ENCODE assay signal across 1 cellular context in the genomic region with DNA sequence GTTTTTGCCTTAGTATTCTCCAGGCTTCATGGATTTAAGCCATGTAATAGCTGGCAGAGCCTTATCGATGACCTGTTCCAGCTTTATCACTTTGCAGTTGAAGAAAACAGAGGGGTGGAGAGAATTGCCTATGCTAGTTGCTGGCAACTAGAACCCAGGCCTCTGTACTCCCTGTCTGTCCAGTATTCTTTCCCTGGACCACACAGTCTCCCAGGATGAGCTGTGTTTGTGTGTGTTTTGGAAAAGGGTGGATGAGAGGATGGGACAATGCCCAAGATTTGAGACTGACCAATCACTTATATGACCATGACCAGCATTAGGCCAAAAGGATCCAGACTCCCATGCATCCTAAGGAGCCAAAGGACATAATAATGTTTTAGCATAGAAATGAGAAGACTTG.
TF ChIP-seq lines count a peak whose summit lies in the region.

No MANE protein-coding gene starts in this region.

TF ChIP-seq in H1, 55 proteins besides CTCF, POLR2A, EP300 and RAD21 (continued from another document):
- TF ChIP-seq, protein P1, sequence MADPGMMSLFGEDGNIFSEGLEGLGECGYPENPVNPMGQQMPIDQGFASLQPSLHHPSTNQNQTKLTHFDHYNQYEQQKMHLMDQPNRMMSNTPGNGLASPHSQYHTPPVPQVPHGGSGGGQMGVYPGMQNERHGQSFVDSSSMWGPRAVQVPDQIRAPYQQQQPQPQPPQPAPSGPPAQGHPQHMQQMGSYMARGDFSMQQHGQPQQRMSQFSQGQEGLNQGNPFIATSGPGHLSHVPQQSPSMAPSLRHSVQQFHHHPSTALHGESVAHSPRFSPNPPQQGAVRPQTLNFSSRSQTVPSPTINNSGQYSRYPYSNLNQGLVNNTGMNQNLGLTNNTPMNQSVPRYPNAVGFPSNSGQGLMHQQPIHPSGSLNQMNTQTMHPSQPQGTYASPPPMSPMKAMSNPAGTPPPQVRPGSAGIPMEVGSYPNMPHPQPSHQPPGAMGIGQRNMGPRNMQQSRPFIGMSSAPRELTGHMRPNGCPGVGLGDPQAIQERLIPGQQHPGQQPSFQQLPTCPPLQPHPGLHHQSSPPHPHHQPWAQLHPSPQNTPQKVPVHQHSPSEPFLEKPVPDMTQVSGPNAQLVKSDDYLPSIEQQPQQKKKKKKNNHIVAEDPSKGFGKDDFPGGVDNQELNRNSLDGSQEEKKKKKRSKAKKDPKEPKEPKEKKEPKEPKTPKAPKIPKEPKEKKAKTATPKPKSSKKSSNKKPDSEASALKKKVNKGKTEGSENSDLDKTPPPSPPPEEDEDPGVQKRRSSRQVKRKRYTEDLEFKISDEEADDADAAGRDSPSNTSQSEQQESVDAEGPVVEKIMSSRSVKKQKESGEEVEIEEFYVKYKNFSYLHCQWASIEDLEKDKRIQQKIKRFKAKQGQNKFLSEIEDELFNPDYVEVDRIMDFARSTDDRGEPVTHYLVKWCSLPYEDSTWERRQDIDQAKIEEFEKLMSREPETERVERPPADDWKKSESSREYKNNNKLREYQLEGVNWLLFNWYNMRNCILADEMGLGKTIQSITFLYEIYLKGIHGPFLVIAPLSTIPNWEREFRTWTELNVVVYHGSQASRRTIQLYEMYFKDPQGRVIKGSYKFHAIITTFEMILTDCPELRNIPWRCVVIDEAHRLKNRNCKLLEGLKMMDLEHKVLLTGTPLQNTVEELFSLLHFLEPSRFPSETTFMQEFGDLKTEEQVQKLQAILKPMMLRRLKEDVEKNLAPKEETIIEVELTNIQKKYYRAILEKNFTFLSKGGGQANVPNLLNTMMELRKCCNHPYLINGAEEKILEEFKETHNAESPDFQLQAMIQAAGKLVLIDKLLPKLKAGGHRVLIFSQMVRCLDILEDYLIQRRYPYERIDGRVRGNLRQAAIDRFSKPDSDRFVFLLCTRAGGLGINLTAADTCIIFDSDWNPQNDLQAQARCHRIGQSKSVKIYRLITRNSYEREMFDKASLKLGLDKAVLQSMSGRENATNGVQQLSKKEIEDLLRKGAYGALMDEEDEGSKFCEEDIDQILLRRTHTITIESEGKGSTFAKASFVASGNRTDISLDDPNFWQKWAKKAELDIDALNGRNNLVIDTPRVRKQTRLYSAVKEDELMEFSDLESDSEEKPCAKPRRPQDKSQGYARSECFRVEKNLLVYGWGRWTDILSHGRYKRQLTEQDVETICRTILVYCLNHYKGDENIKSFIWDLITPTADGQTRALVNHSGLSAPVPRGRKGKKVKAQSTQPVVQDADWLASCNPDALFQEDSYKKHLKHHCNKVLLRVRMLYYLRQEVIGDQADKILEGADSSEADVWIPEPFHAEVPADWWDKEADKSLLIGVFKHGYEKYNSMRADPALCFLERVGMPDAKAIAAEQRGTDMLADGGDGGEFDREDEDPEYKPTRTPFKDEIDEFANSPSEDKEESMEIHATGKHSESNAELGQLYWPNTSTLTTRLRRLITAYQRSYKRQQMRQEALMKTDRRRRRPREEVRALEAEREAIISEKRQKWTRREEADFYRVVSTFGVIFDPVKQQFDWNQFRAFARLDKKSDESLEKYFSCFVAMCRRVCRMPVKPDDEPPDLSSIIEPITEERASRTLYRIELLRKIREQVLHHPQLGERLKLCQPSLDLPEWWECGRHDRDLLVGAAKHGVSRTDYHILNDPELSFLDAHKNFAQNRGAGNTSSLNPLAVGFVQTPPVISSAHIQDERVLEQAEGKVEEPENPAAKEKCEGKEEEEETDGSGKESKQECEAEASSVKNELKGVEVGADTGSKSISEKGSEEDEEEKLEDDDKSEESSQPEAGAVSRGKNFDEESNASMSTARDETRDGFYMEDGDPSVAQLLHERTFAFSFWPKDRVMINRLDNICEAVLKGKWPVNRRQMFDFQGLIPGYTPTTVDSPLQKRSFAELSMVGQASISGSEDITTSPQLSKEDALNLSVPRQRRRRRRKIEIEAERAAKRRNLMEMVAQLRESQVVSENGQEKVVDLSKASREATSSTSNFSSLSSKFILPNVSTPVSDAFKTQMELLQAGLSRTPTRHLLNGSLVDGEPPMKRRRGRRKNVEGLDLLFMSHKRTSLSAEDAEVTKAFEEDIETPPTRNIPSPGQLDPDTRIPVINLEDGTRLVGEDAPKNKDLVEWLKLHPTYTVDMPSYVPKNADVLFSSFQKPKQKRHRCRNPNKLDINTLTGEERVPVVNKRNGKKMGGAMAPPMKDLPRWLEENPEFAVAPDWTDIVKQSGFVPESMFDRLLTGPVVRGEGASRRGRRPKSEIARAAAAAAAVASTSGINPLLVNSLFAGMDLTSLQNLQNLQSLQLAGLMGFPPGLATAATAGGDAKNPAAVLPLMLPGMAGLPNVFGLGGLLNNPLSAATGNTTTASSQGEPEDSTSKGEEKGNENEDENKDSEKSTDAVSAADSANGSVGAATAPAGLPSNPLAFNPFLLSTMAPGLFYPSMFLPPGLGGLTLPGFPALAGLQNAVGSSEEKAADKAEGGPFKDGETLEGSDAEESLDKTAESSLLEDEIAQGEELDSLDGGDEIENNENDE (IDR thresholded peaks at IDR 0.05; ENCODE audit: insufficient replicate concordance, low read length) = no peak
- no peak for TF ChIP-seq SIRT6 (IDR thresholded peaks at IDR 0.05; ENCODE audit: low read length)
- no peak for TF ChIP-seq SIN3A (conservative IDR thresholded peaks at IDR 0.05 in 1 of 2, IDR thresholded peaks at IDR 0.05 in 1 of 2; ENCODE audit: low read depth in 1 of 2, low read length in 2 of 2)
- TF ChIP-seq SUZ12 (IDR thresholded peaks at IDR 0.05; ENCODE audit: low read length) = no peak
- TF ChIP-seq SP4 (IDR thresholded peaks at IDR 0.05; ENCODE audit: low read length) = no peak
- no peak for TF ChIP-seq BRCA1 (IDR thresholded peaks at IDR 0.05; ENCODE audit: low read depth, low read length)
- TF ChIP-seq KDM5A (IDR thresholded peaks at IDR 0.05; ENCODE audit: low read length) = no peak
- no peak for TF ChIP-seq GTF2F1 (IDR thresholded peaks at IDR 0.05; ENCODE audit: borderline replicate concordance, low read depth, low read length)
- no peak for TF ChIP-seq RXRA (IDR thresholded peaks at IDR 0.05; ENCODE audit: insufficient read depth, low read depth, low read length)
- TF ChIP-seq, protein P2, sequence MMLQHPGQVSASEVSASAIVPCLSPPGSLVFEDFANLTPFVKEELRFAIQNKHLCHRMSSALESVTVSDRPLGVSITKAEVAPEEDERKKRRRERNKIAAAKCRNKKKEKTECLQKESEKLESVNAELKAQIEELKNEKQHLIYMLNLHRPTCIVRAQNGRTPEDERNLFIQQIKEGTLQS (IDR thresholded peaks at IDR 0.05; ENCODE audit: insufficient read depth, low read depth, low read length) = no peak
- no peak for TF ChIP-seq CTBP2 (IDR thresholded peaks at IDR 0.05; ENCODE audit: borderline replicate concordance, insufficient read depth, insufficient read length, low read length)
- TF ChIP-seq BACH1 (IDR thresholded peaks at IDR 0.05; ENCODE audit: low read length) = no peak
- TF ChIP-seq POLR2AphosphoS5 (IDR thresholded peaks at IDR 0.05; ENCODE audit: low read depth, low read length) = no peak
- no peak for TF ChIP-seq TCF12 (IDR thresholded peaks at IDR 0.05; ENCODE audit: low read depth, low read length)
- TF ChIP-seq, protein P3, sequence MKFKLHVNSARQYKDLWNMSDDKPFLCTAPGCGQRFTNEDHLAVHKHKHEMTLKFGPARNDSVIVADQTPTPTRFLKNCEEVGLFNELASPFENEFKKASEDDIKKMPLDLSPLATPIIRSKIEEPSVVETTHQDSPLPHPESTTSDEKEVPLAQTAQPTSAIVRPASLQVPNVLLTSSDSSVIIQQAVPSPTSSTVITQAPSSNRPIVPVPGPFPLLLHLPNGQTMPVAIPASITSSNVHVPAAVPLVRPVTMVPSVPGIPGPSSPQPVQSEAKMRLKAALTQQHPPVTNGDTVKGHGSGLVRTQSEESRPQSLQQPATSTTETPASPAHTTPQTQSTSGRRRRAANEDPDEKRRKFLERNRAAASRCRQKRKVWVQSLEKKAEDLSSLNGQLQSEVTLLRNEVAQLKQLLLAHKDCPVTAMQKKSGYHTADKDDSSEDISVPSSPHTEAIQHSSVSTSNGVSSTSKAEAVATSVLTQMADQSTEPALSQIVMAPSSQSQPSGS (IDR thresholded peaks at IDR 0.05; ENCODE audit: low read length) = no peak
TF ChIP-seq in H1: peak in this region for 0.
